ENCODE assay signal across 1 cellular context in the genomic region with DNA sequence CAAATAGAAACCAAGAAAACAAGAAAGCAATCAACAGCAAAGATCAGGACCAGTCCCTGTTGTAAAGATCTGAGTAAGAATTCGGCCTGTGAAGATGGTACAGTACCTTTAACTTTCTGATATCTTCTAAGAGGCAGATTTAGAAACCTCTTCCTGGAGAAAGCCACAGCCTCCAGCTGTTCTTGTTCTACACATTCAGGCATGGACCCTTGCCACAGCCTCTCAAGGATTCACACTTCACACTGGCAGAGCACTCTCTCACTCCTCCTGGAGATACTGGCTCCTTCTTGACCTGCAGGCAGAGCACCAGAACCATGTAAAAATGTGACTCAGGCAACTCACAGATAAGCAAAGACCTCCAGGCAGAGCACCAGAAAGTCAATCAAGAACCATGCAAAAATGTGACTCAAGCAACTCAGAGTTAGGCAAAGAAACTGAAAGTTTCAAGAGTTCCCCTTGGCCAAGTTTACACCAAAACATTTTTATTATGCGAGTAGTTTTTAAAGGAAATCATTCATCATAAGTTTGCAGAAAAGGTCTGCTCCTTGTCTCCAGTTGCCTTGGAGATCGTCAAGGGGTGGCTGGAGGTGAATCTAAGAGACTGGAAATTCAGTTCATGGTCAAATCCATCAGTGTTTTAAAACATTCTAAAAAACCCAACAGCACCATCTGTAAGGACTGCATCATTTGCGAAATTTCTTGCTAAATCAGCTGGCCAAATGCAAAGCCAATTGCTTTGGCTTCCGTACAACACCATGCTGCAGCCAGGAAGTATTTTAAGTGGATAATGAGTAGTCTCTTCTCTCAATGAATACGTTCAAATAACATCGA.
TF ChIP-seq lines count a peak whose summit lies in the region.

No MANE protein-coding gene starts in this region.

TF ChIP-seq in HepG2, 621 proteins besides CTCF, POLR2A, EP300 and RAD21 (continued from another document):
- TF ChIP-seq ATF7-NPFF (CRISPR knock-in tag; IDR thresholded peaks at IDR 0.05; ENCODE audit: low read depth), result no peak
